8 cellular contexts compared by ENCODE assay signal in the genomic region with DNA sequence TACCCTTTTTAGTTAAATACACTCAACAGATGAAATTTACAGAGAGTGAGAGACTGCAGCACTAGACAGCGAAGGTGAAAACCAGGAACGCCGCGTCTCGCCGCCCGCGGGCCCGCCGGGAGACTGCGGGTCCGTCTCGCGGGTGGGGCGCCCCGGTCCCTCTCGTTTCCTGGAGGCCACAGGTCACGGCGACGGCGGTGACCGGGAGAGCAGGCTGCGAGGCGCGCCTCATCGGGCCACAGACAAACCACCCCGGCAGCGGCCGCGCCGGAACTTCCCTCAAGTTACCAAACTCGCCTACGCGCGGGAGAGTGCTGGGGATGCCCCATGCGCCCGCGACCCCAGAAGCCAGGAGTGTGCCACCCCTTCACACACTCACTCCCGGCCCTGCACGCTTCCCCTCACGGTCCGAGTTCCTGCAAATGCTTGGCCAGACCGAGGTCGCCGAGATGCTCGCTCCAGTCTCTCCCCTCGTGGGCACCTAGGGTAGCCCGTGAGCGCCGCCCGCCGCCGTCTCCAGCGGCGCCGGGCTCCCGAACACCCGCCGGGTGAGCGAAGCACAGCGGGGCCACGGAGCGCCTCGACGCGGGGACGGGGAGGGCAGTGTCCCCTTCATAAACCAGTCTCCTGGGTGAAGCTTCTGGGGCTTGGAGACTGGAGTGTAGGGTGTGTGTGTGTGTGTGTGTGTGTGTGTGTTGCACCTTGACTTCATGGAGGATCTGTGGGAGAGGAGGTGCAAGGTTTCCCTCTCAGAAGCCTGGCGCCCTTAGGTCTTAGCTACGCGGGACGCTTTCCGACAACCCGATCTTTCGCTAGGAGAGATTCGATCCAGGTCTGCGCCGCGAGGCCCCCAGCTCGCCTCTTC.
A peak's percentile ranks its signal among the peaks of the same experiment; 100 is the strongest.
DNase-seq lines count a peak whose midpoint lies in the region; ATAC-seq and TF ChIP-seq lines count a peak whose summit lies in the region.

No MANE protein-coding gene starts in this region.

- peaks cover 48% of the 10 kb centered on the region for H3K79me2 ChIP-seq in MM.1S (ENCODE audit: low read length)

- ATAC-seq in HG03469 (IDR thresholded peaks at IDR 0.05; ENCODE audit: unreplicated experiment), result no peak

- H3K9me2 ChIP-seq in MM.1S (replicated peaks; ENCODE audit: insufficient read depth, low read length), result no peaks in the 10 kb centered on the region

- peak overlapping the region; percentile 90 for H3K4me3 ChIP-seq in MM.1S (ENCODE audit: low read length)
- peak overlapping the region; percentile 38 for H3K4me3 ChIP-seq in mucosa of stomach (ENCODE audit: low read length)

- H4K20me1 ChIP-seq in MM.1S (ENCODE audit: insufficient read depth, low read length), result no peaks in the 10 kb centered on the region

- H3K36me3 ChIP-seq in MM.1S (replicated peaks; ENCODE audit: insufficient read depth, low read length), result no peaks in the 10 kb centered on the region
- H3K36me3 ChIP-seq in mucosa of stomach (ENCODE audit: control insufficient read depth, insufficient read depth, low read length), result no peaks in the 10 kb centered on the region

- H3K4me2 ChIP-seq in MM.1S (ENCODE audit: low read depth, low read length), result peak overlapping the region; percentile 95

- peak; percentile 75 for DNase-seq in DMS53 (lab: John Stamatoyannopoulos, UW)
- DNase-seq in DMS53 treated with DMSO at 0.1 percent for 48 hours (lab: John Stamatoyannopoulos, UW; ENCODE audit: unreplicated experiment), result no peak
- DNase-seq in MM.1S, result peak; percentile 39
- DNase-seq in activated T-cell treated with anti-CD3 and anti-CD28 coated beads for 24 hours (ENCODE audit: low read depth), result peak; percentile 72
- DNase-seq in erythroblast (lab: John Stamatoyannopoulos, UW), result peak; percentile 55 to 60
- peak; percentile 65 to 79 for DNase-seq in stimulated activated CD8-positive, alpha-beta memory T cell treated with anti-CD3 and anti-CD28 coated beads, Interleukin-4, amount 100 ng/mL, for 4 hours (ENCODE audit: low read depth in 2 of 2, low spot score in 1 of 2)

- H3K9ac ChIP-seq in MM.1S (ENCODE audit: low read length), result peak overlapping the region; percentile 89
- H3K9ac ChIP-seq in mucosa of stomach (ENCODE audit: low read length), result peak overlapping the region; percentile 59

- peak overlapping the region; percentile 72 for H2AFZ ChIP-seq in MM.1S (ENCODE audit: low read length)

- peak; percentile 27; the same call in 1 of the 2 replicates for TF ChIP-seq CTCF in MM.1S (IDR thresholded peaks at IDR 0.05; ENCODE audit: low read length)

- TF ChIP-seq POLR2A in erythroblast (IDR thresholded peaks at IDR 0.05; ENCODE audit: low read length), result no peak

- H3K4me1 ChIP-seq in MM.1S (ENCODE audit: low read length) (0 out of 2 replicates have a peak, but pooled peaks cover 3% of the 10 kb centered on the region), mucosa of stomach (ENCODE audit: control insufficient read depth, insufficient read depth, low read length) (peaks cover 8% of the 10 kb centered on the region)

- peak overlapping the region; percentile 77 for H3K27ac ChIP-seq in MM.1S (ENCODE audit: low read length)

- peaks cover 11% of the 10 kb centered on the region for H3F3A ChIP-seq in MM.1S (ENCODE audit: insufficient read depth, low read length)

- no peaks in the 10 kb centered on the region for H3K9me3 ChIP-seq in MM.1S (replicated peaks; ENCODE audit: insufficient read depth, low read length)
- H3K9me3 ChIP-seq in mucosa of stomach (ENCODE audit: control insufficient read depth, low read length), result no peaks in the 10 kb centered on the region

- H3K27me3 ChIP-seq in MM.1S (replicated peaks; ENCODE audit: insufficient read depth, low read length), result no peaks in the 10 kb centered on the region
- H3K27me3 ChIP-seq in mucosa of stomach (ENCODE audit: control insufficient read depth, insufficient read depth, low read length), result peaks cover 53% of the 10 kb centered on the region
